ENCODE assay signal across 8 cellular contexts in genomic region chr2:215920244-215921100, GRCh38.
A peak's percentile ranks its signal among the peaks of the same experiment; 100 is the strongest.
DNase-seq lines count a peak whose midpoint lies in the region; ATAC-seq lines count a peak whose summit lies in the region.

No MANE protein-coding gene starts in this region.

- H3K4me1 ChIP-seq in mesendoderm (ENCODE audit: control insufficient read depth, low read depth, low read length) = peaks cover 2% of the 10 kb centered on the region

- peak overlapping the region; percentile 44 for H3K56ac ChIP-seq in mesendoderm (ENCODE audit: low read length)

- H3K18ac ChIP-seq in mesendoderm (ENCODE audit: low read length) = no peak overlapping the region

- H4K8ac ChIP-seq in mesendoderm (ENCODE audit: low read depth, low read length) = no peak overlapping the region

- no peak overlapping the region for H2BK5ac ChIP-seq in mesendoderm (ENCODE audit: low read length)

- no CpG with 5 or more reads among the region's 8 CpGs for WGBS in mesendoderm (ENCODE audit: extremely low coverage, insufficient coverage, low lambda C conversion rate)

- H2AK5ac ChIP-seq in mesendoderm (ENCODE audit: low read length) = peak overlapping the region; percentile 68

- H3K4me3 Mint-ChIP-seq in stimulated activated effector memory CD8-positive, alpha-beta T cell treated with anti-CD3 and anti-CD28 coated beads, Interleukin-12 subunit alpha, Interleukin-12 subunit beta, amount 100 ng/mL, for 72 hours = no peak overlapping the region

- no peaks in the 10 kb centered on the region for H3K79me2 ChIP-seq in mesendoderm (ENCODE audit: control insufficient read depth, insufficient read depth, low read length)

- H3K9ac ChIP-seq in mesendoderm (ENCODE audit: low read length) = no peak overlapping the region

- H3K9me3 Mint-ChIP-seq in stimulated activated effector memory CD8-positive, alpha-beta T cell treated with anti-CD3 and anti-CD28 coated beads, Interleukin-12 subunit alpha, Interleukin-12 subunit beta, amount 100 ng/mL, for 72 hours = no peaks in the 10 kb centered on the region

- H3K36me3 Mint-ChIP-seq in stimulated activated effector memory CD8-positive, alpha-beta T cell treated with anti-CD3 and anti-CD28 coated beads, Interleukin-12 subunit alpha, Interleukin-12 subunit beta, amount 100 ng/mL, for 72 hours = no peaks in the 10 kb centered on the region

- ATAC-seq in GM19351 (IDR thresholded peaks at IDR 0.05; ENCODE audit: unreplicated experiment) (peak; percentile 45), HG03342 (IDR thresholded peaks at IDR 0.05; ENCODE audit: unreplicated experiment) (peak; percentile 58)
- ATAC-seq in stimulated activated effector memory CD8-positive, alpha-beta T cell treated with anti-CD3 and anti-CD28 coated beads, Interleukin-12 subunit alpha, Interleukin-12 subunit beta, amount 100 ng/mL, for 72 hours = peak; percentile 87

- H3K4me3 ChIP-seq in mesendoderm (ENCODE audit: low read length) = no peak overlapping the region

- H3K23ac ChIP-seq in mesendoderm (ENCODE audit: low read length) = no peak overlapping the region

- no peak overlapping the region for H3K4me2 ChIP-seq in mesendoderm (ENCODE audit: low read length)

- H2BK15ac ChIP-seq in mesendoderm (replicated peaks; ENCODE audit: low read depth) = no peak overlapping the region

- H3K4ac ChIP-seq in mesendoderm (ENCODE audit: low read depth, low read length) = peak overlapping the region; percentile 55

- no peaks in the 10 kb centered on the region for H3K79me1 ChIP-seq in mesendoderm (ENCODE audit: low read length)

- peaks cover 9% of the 10 kb centered on the region for H3K4me1 Mint-ChIP-seq in stimulated activated effector memory CD8-positive, alpha-beta T cell treated with anti-CD3 and anti-CD28 coated beads, Interleukin-12 subunit alpha, Interleukin-12 subunit beta, amount 100 ng/mL, for 72 hours

- DNase-seq in COLO829 (ENCODE audit: low spot score) = peak; percentile 39
- DNase-seq in NCI-H446 (lab: John Stamatoyannopoulos, UW) = peak; percentile 21 to 62
- DNase-seq in activated CD4-positive, alpha-beta T cell treated with anti-CD3 and anti-CD28 coated beads, Interleukin-2, amount 50 U/mL, for 24 hours (ENCODE audit: low read depth in 1 of 2, low spot score in 1 of 2) = peak; percentile 18 to 45
- peak; percentile 18 for DNase-seq in effector CD4-positive, alpha-beta T cell
- DNase-seq in mesendoderm = peak; percentile 82
- DNase-seq in stimulated activated effector memory CD8-positive, alpha-beta T cell treated with anti-CD3 and anti-CD28 coated beads, Interleukin-12 subunit alpha, Interleukin-12 subunit beta, amount 100 ng/mL, for 72 hours (ENCODE audit: low spot score in 2 of 2) = peak; percentile 24 to 64

- no peak overlapping the region for H3K27ac ChIP-seq in mesendoderm (ENCODE audit: low read depth, low read length)

- H2BK120ac ChIP-seq in mesendoderm (ENCODE audit: low read depth, low read length) = no peak overlapping the region

- H3K36me3 ChIP-seq in mesendoderm (ENCODE audit: control insufficient read depth, insufficient read depth, low read length) = no peaks in the 10 kb centered on the region

- H4K5ac ChIP-seq in mesendoderm (ENCODE audit: low read length) = no peak overlapping the region

- no peaks in the 10 kb centered on the region for H3K27me3 ChIP-seq in mesendoderm (ENCODE audit: insufficient read depth, low read length, poor library complexity)

- peak overlapping the region; percentile 85 for H3K27ac Mint-ChIP-seq in stimulated activated effector memory CD8-positive, alpha-beta T cell treated with anti-CD3 and anti-CD28 coated beads, Interleukin-12 subunit alpha, Interleukin-12 subunit beta, amount 100 ng/mL, for 72 hours

Comparison
In these comparisons a context has a peak if more than half of its experiments do, and no peak if none do; other contexts are left out.
1. DNase-seq: peak in every context shown above with its lines; median percentile 82 in mesendoderm; 44 in stimulated activated effector memory CD8-positive, alpha-beta T cell treated with anti-CD3 and anti-CD28 coated beads, Interleukin-12 subunit alpha, Interleukin-12 subunit beta, amount 100 ng/mL, for 72 hours; 42 in NCI-H446; 39 in COLO829; 32 in activated CD4-positive, alpha-beta T cell treated with anti-CD3 and anti-CD28 coated beads, Interleukin-2, amount 50 U/mL, for 24 hours; 18 in effector CD4-positive, alpha-beta T cell.